ENCODE assay signal across 16 cellular contexts in genomic region chr5:78912085-78912771, GRCh38.
A peak's percentile ranks its signal among the peaks of the same experiment; 100 is the strongest.
DNase-seq lines count a peak whose midpoint lies in the region; ATAC-seq and TF ChIP-seq lines count a peak whose summit lies in the region.
"Had no signal": no experiment of that assay in that cellular context is flagged by ENCODE, and none has a peak within 500 bp of the region (broad histone marks: within the 10 kb centered on the region; RNA-seq: fewer than 3 reads in every experiment).

No MANE protein-coding gene starts in this region.

- no peak overlapping the region for H3K4me3 ChIP-seq in cardiac muscle cell
- H3K4me3 ChIP-seq in OCI-LY3 (ENCODE audit: low read length), result peak overlapping the region; percentile 32
- no peak overlapping the region for H3K4me3 ChIP-seq in fibroblast of the aortic adventitia (ENCODE audit: low read depth, low read length)
- H3K4me3 ChIP-seq: lung, upper lobe of right lung had no signal

- H3K4me2 ChIP-seq in OCI-LY3 (ENCODE audit: low read length), result peak overlapping the region; percentile 72

- H3K9me3 ChIP-seq in cardiac muscle cell (ENCODE audit: low read depth) (no peaks in the 10 kb centered on the region), OCI-LY3 (ENCODE audit: insufficient read depth, low read length) (no peaks in the 10 kb centered on the region)
- H3K9me3 ChIP-seq: upper lobe of right lung had no signal

- no peak overlapping the region for H2AFZ ChIP-seq in OCI-LY3 (ENCODE audit: low read depth, low read length)
- H2AFZ ChIP-seq: parathyroid adenoma had no signal

- no peak for DNase-seq in cardiac muscle cell (ENCODE audit: low read depth in 1 of 2, low spot score in 1 of 2)
- DNase-seq in Right ventricle myocardium superior, result no peak
- peak; percentile 59 for DNase-seq in fibroblast of the aortic adventitia (ENCODE audit: low read depth)
- no peak for DNase-seq in midbrain (lab: John Stamatoyannopoulos, UW)
- no peak for DNase-seq in NK-92 (lab: John Stamatoyannopoulos, UW; ENCODE audit: unreplicated experiment)
- no peak for DNase-seq in CD14-positive monocyte (ENCODE audit: low spot score)
- DNase-seq: activated naive CD8-positive, alpha-beta T cell treated with anti-CD3 and anti-CD28 coated beads, Interleukin-2, amount 50 U/mL, for 24 hours; head of caudate nucleus; KBM-7; SIG-M5; stimulated activated CD4-positive, alpha-beta T cell treated with anti-CD3 and anti-CD28 coated beads, Interleukin-15, amount 100 ng/mL, for 24 hours; upper lobe of right lung had no signal

- TF ChIP-seq CTCF in cardiac muscle cell (IDR thresholded peaks at IDR 0.05; ENCODE audit: low read depth, low read length) (no peak), OCI-LY3 (IDR thresholded peaks at IDR 0.05; ENCODE audit: low read depth, low read length) (no peak), fibroblast of the aortic adventitia (IDR thresholded peaks at IDR 0.05; ENCODE audit: insufficient read depth, low read length) (no peak), CD14-positive monocyte (IDR thresholded peaks at IDR 0.05) (no peak)

- intact Hi-C loops in Right ventricle myocardium superior (cut with DNase I) (no loop called here), CD14-positive monocyte (cut with micrococcal nuclease) (no loop called here)

- H3K79me2 ChIP-seq in OCI-LY3 (ENCODE audit: low read length), result no peaks in the 10 kb centered on the region
- H3K79me2 ChIP-seq: parathyroid adenoma had no signal

- no peak overlapping the region for H3K27ac Mint-ChIP-seq in CD14-positive monocyte
- H3K27ac Mint-ChIP-seq: activated naive CD8-positive, alpha-beta T cell treated with anti-CD3 and anti-CD28 coated beads, Interleukin-2, amount 50 U/mL, for 24 hours had no signal

- no peaks in the 10 kb centered on the region for H4K20me1 ChIP-seq in OCI-LY3 (ENCODE audit: insufficient read depth, low read length)

- H3K36me3 ChIP-seq in cardiac muscle cell (no peaks in the 10 kb centered on the region), OCI-LY3 (replicated peaks; ENCODE audit: low read depth, low read length) (no peaks in the 10 kb centered on the region)
- H3K36me3 ChIP-seq: upper lobe of right lung had no signal

- no peaks in the 10 kb centered on the region for H3K27me3 ChIP-seq in cardiac muscle cell
- no peaks in the 10 kb centered on the region for H3K27me3 ChIP-seq in OCI-LY3 (ENCODE audit: low read depth, low read length)
- H3K27me3 ChIP-seq: upper lobe of right lung had no signal

- H3K27me3 Mint-ChIP-seq in CD14-positive monocyte (ENCODE audit: low read depth in 3 of 3), result no peaks in the 10 kb centered on the region
- H3K27me3 Mint-ChIP-seq: activated naive CD8-positive, alpha-beta T cell treated with anti-CD3 and anti-CD28 coated beads, Interleukin-2, amount 50 U/mL, for 24 hours had no signal

- H3K4me3 Mint-ChIP-seq in CD14-positive monocyte, result no peak overlapping the region
- H3K4me3 Mint-ChIP-seq: activated naive CD8-positive, alpha-beta T cell treated with anti-CD3 and anti-CD28 coated beads, Interleukin-2, amount 50 U/mL, for 24 hours had no signal

- peaks cover 12 to 19% of the 10 kb centered on the region in 2 donors for H3K36me3 Mint-ChIP-seq in CD14-positive monocyte

- ATAC-seq in Right ventricle myocardium superior (ENCODE audit: poor library complexity), result no peak
- no peak for ATAC-seq in GM19463 (IDR thresholded peaks at IDR 0.05; ENCODE audit: unreplicated experiment)
- ATAC-seq: activated naive CD8-positive, alpha-beta T cell treated with anti-CD3 and anti-CD28 coated beads, Interleukin-2, amount 50 U/mL, for 24 hours; upper lobe of right lung had no signal

- H3K4me1 ChIP-seq in cardiac muscle cell (ENCODE audit: low read depth) (peaks cover 61% of the 10 kb centered on the region), OCI-LY3 (ENCODE audit: low read length) (peaks cover 38% of the 10 kb centered on the region)
- H3K4me1 ChIP-seq: parathyroid adenoma had no signal

- H3K9ac ChIP-seq in OCI-LY3 (ENCODE audit: low read length), result no peak overlapping the region
- H3K9ac ChIP-seq: parathyroid adenoma had no signal

- H3K27ac ChIP-seq in cardiac muscle cell, result peak overlapping the region; percentile 85
- 0 out of 2 replicates have a peak overlapping the region, but pooled peaks have one; percentile 10 for H3K27ac ChIP-seq in OCI-LY3 (ENCODE audit: low read length)
- H3K27ac ChIP-seq: parathyroid adenoma, upper lobe of right lung had no signal

- H3K4me1 Mint-ChIP-seq in CD14-positive monocyte, result peaks cover 32% of the 10 kb centered on the region

- no peaks in the 10 kb centered on the region for H3K9me3 Mint-ChIP-seq in CD14-positive monocyte
- H3K9me3 Mint-ChIP-seq: activated naive CD8-positive, alpha-beta T cell treated with anti-CD3 and anti-CD28 coated beads, Interleukin-2, amount 50 U/mL, for 24 hours had no signal
